In the genomic region with DNA sequence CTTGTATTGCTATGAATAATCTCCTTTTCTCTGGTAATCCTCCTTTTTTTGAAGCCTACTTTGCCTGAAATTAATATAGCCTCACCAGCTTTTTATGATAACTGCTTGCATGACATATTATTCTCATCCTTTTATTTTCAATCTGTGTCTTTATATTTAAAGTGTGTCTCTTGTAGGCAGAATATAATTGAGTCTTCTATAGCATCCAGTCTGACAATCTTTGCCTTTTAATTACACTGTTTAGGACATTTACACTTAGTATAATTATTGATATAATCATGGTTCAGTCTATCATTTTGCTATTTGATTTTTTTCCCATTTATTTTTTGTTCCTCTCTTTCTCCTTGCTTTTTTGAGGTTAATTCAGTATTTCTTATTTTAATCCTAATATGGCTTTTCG, we compare ENCODE assay signal across 8 cellular contexts.
"Had no signal": no experiment of that assay in that cellular context is flagged by ENCODE, and none has a peak within 500 bp of the region (broad histone marks: within the 10 kb centered on the region; RNA-seq: fewer than 3 reads in every experiment).

No MANE protein-coding gene starts in this region.

- H3K27ac Mint-ChIP-seq: IgD-negative memory B cell had no signal

- H3K36me3 Mint-ChIP-seq: IgD-negative memory B cell had no signal

- H3K27ac ChIP-seq: HL-60, KMS-11 had no signal

- ATAC-seq: HepG2 had no signal

- H3K4me3 Mint-ChIP-seq: IgD-negative memory B cell had no signal

- DNase-seq: IMR-90, KBM-7, KG1 had no signal

- H3K4me1 Mint-ChIP-seq: IgD-negative memory B cell had no signal

- H3K4me2 ChIP-seq: KMS-11 had no signal

- H3K9ac ChIP-seq: KMS-11 had no signal

- FAIRE-seq: HepG2, HTR-8/SVneo had no signal
